Comparison of ENCODE assay signal across 16 cellular contexts in genomic region chr3:85740561-85740960, GRCh38.
DNase-seq lines count a peak whose midpoint lies in the region; ATAC-seq and TF ChIP-seq lines count a peak whose summit lies in the region.
"Had no signal": no experiment of that assay in that cellular context is flagged by ENCODE, and none has a peak within 500 bp of the region (broad histone marks: within the 10 kb centered on the region; RNA-seq: fewer than 3 reads in every experiment).

No MANE protein-coding gene starts in this region.

- CTCF ChIA-PET in mammary epithelial cell (lab: Charles Lee; ENCODE audit: low non-redundant PET), result no interaction called here

- H3K4me3 ChIP-seq in mammary epithelial cell (replicated peaks in 1 of 3; ENCODE audit: insufficient read depth in 1 of 3, low read depth in 2 of 3, low read length in 3 of 3), result no peak overlapping the region
- H3K4me3 ChIP-seq in breast epithelium, result no peak overlapping the region
- H3K4me3 ChIP-seq: A549; BLaER1 treated with 17β-estradiol and CSF1 and Interleukin-3, amounts not matched to agents 10 nM and 100 nM had no signal

- no peak overlapping the region for H3K4me2 ChIP-seq in mammary epithelial cell (ENCODE audit: insufficient read depth, low read depth, low read length)
- H3K4me2 ChIP-seq: A549; BLaER1 treated with 17β-estradiol and CSF1 and Interleukin-3, amounts not matched to agents 10 nM and 100 nM had no signal

- DNase-seq in mammary epithelial cell (peak; percentile 39), breast epithelium (ENCODE audit: low spot score in 2 of 2) (no peak), caudate nucleus (lab: John Stamatoyannopoulos, UW) (peak in 10 of 61 donors; percentile 1 to 83 (median 13)), putamen (ENCODE audit: low spot score) (peak; percentile 78), DMS 273 (lab: John Stamatoyannopoulos, UW; ENCODE audit: unreplicated experiment) (no peak)
- DNase-seq: AML-193; CD4-positive, alpha-beta T cell; CD8-positive, alpha-beta T cell; COR-L47; DMS79 treated with DMSO at 0.1 percent for 48 hours; GF-D8 had no signal

- in situ Hi-C loops in mammary epithelial cell (cut with MboI; ENCODE audit: low sequenced_read_pairs in 2 of 2), result no loop called here

- no peak for TF ChIP-seq CTCF in mammary epithelial cell (conservative IDR thresholded peaks at IDR 0.05 in 1 of 2, IDR thresholded peaks at IDR 0.05 in 1 of 2; ENCODE audit: extremely low read depth in 1 of 2, insufficient read depth in 1 of 2, low read depth in 1 of 2, low read length in 2 of 2)
- TF ChIP-seq CTCF in breast epithelium (IDR thresholded peaks at IDR 0.05), result no peak

- no peaks in the 10 kb centered on the region for H4K20me1 ChIP-seq in mammary epithelial cell (ENCODE audit: insufficient read depth, low read length)
- H4K20me1 ChIP-seq: BLaER1 treated with 17β-estradiol and CSF1 and Interleukin-3, amounts not matched to agents 10 nM and 100 nM had no signal

- ATAC-seq in HG03565 (IDR thresholded peaks at IDR 0.05; ENCODE audit: unreplicated experiment), result no peak
- ATAC-seq: A549; CD8-positive, alpha-beta T cell had no signal

- no peak overlapping the region for H3K27ac ChIP-seq in mammary epithelial cell (ENCODE audit: insufficient read depth, low read depth, low read length)
- H3K27ac ChIP-seq in breast epithelium, result no peak overlapping the region
- peak overlapping the region; percentile 5 for H3K27ac ChIP-seq in caudate nucleus (ENCODE audit: low read depth, low read length)
- H3K27ac ChIP-seq: 22Rv1; A549; BLaER1 treated with 17β-estradiol and CSF1 and Interleukin-3, amounts not matched to agents 10 nM and 100 nM; C4-2B had no signal

- no peak overlapping the region for H3K9ac ChIP-seq in mammary epithelial cell (ENCODE audit: insufficient read depth, low read length)
- H3K9ac ChIP-seq: BLaER1 treated with 17β-estradiol and CSF1 and Interleukin-3, amounts not matched to agents 10 nM and 100 nM had no signal

- 6% methylated on average over 2 of the region's 2 CpGs for WGBS in mammary epithelial cell (ENCODE audit: low coverage, missing lambda C conversion rate)

- H3K36me3 ChIP-seq in mammary epithelial cell (ENCODE audit: insufficient read depth, low read length) (no peaks in the 10 kb centered on the region), breast epithelium (no peaks in the 10 kb centered on the region)
- H3K36me3 ChIP-seq: BLaER1 treated with 17β-estradiol and CSF1 and Interleukin-3, amounts not matched to agents 10 nM and 100 nM had no signal

- no TSS peak for BruUV-seq in mammary epithelial cell (replicated peaks; lab: Mats Ljungman, UMichigan)

- H3K9me3 ChIP-seq in mammary epithelial cell (replicated peaks; ENCODE audit: insufficient read depth, low read length), result no peaks in the 10 kb centered on the region
- no peaks in the 10 kb centered on the region for H3K9me3 ChIP-seq in breast epithelium
- H3K9me3 ChIP-seq: A549; BLaER1 treated with 17β-estradiol and CSF1 and Interleukin-3, amounts not matched to agents 10 nM and 100 nM had no signal

- intact Hi-C loops in mammary epithelial cell (cut with micrococcal nuclease), result no loop called here
- intact Hi-C loops in breast epithelium (cut with DNase I; ENCODE audit: low total_unique reads), result no loop called here

- dilution Hi-C loops in mammary epithelial cell (cut with HindIII; ENCODE audit: low sequenced_read_pairs), result no loop called here

- H3K27me3 ChIP-seq in mammary epithelial cell (ENCODE audit: insufficient read depth, low read length), result no peaks in the 10 kb centered on the region
- H3K27me3 ChIP-seq in breast epithelium, result no peaks in the 10 kb centered on the region
- H3K27me3 ChIP-seq: BLaER1 treated with 17β-estradiol and CSF1 and Interleukin-3, amounts not matched to agents 10 nM and 100 nM had no signal

- H3K79me2 ChIP-seq in mammary epithelial cell (ENCODE audit: insufficient read depth, low read length), result no peaks in the 10 kb centered on the region

- H3K4me1 ChIP-seq in mammary epithelial cell (ENCODE audit: insufficient read depth, low read length) (no peaks in the 10 kb centered on the region), breast epithelium (no peaks in the 10 kb centered on the region)
- H3K4me1 ChIP-seq: A549; BLaER1 treated with 17β-estradiol and CSF1 and Interleukin-3, amounts not matched to agents 10 nM and 100 nM had no signal

- no peak for TF ChIP-seq POLR2A in breast epithelium (IDR thresholded peaks at IDR 0.05)

- no peak overlapping the region for H2AFZ ChIP-seq in mammary epithelial cell (ENCODE audit: low read depth, low read length)

Comparison
In these comparisons a context has a peak if more than half of its experiments do, and no peak if none do; other contexts are left out.
1. DNase-seq: peak in mammary epithelial cell (single experiment) and putamen (single experiment); none in breast epithelium (0 of 2) and DMS 273 (single experiment).